ENCODE assay signal across 23 cellular contexts in the genomic region with DNA sequence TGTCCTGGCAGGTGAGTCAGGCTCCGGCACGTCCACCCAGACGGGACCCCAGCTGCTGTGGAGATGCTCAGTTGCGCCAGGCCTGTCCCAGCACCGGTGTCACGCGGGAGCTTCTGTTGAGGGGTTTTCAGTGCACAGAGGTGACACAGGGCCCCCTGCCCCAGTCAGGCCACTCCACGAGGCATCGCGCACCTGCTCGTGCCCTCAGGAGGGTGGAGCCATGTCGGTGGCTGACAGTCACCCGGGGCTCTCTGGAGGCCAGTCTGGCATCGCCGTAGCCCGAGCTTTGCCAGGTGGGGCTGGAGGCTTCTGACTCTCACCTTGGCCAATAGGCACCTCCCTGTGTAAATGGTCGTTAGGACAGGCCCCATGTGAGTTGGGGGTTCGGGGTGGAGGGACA. TPM values are rescaled to one million over a fixed set of nuclear protein-coding genes. Genes with fewer than 3 reads are reported as not detected.
"Had no signal": no experiment of that assay in that cellular context is flagged by ENCODE, and none has a peak within 500 bp of the region (broad histone marks: within the 10 kb centered on the region; RNA-seq: fewer than 3 reads in every experiment).

No MANE protein-coding gene starts in this region.

- H3K4me3 ChIP-seq: ascending aorta, Peyer's patch had no signal

- H3K4me1 ChIP-seq: ascending aorta, Peyer's patch had no signal

- H3K4me2 ChIP-seq: KMS-11 had no signal

- H3K27me3 ChIP-seq: ascending aorta, Peyer's patch had no signal

- H3K27ac ChIP-seq: ascending aorta, KMS-11, Peyer's patch had no signal

- DNase-seq: activated CD4-positive, alpha-beta T cell treated with anti-CD3 and anti-CD28 coated beads, Interleukin-2, amount 10 ng/mL, durations not matched to agents 24 days and 14 days; activated CD4-positive, alpha-beta T cell treated with anti-CD3 and anti-CD28 coated beads, Interleukin-2, amount 50 U/mL, for 4 hours; activated CD8-positive, alpha-beta T cell treated with anti-CD3 and anti-CD28 coated beads for 36 hours; activated gamma-delta T cell; activated naive CD4-positive, alpha-beta T cell treated with Interleukin-2 at 50 U/mL for 16 hours; activated naive CD8-positive, alpha-beta T cell treated with anti-CD3 and anti-CD28 coated beads, Interleukin-2, amount 10 ng/mL, durations not matched to agents 7 days and 5 days; activated T-cell treated with anti-CD3 and anti-CD28 coated beads, Interleukin-2, amount 50 U/mL, for 1 hour; activated T-cell treated with anti-CD3 and anti-CD28 coated beads, Interleukin-2, amount 50 U/mL, for 72 hours; amygdala; NCI-H1105 treated with DMSO at 0.1 percent for 48 hours; NCI-H1436; NCI-H1694; NCI-H1930; NCI-H2081 treated with DMSO at 0.1 percent for 48 hours; NCI-H345; NCI-H524 treated with DMSO at 0.1 percent for 48 hours; PC-3; Peyer's patch; RPMI8226; SHP77 treated with DMSO at 0.1 percent for 48 hours; T1000 had no signal

RNA-seq across cellular contexts. Expression of gene TMEM240, which starts 11.1 kb away (rescaled TPM):
- total RNA-seq: activated CD4-positive, alpha-beta T cell treated with anti-CD3 and anti-CD28 coated beads, Interleukin-2, amount 10 ng/mL, durations not matched to agents 24 days and 14 days; ascending aorta had no signal
